Comparison of ENCODE assay signal across 12 cellular contexts in the genomic region with DNA sequence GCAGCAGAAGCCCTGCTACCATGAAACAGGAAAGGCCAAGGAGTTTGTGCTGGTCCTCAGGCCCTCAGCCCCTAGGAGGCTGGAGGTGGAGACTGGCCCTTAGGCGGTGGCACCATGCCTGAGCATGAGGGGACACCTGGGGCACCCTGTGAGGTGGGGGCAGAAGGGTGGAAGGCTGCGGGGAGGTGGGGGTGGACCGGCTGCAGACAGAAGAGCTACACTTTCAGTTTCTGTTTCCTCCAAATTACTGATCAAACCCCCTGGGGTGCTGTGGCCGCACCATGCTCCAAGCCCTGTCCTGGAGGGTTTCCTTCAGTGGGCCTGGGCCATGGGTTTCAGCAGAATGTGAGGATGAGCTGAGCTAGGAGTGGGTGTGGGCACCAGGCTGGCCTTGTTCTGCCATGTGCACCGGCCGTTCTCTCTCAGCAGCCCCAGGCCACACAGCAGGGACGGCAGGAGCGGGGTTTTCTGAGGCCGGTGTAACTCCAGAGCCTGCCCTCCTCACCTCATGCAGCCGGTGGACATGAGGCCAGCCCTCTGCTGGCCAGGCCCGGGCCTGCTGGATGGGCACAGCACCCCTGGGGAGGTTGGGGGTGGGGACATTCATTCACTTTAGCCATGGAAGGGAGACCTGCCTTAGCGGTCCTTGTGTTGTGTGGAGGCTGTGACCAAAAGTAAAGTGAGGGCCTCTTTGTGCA. TPM values are rescaled to one million over a fixed set of nuclear protein-coding genes. Genes with fewer than 3 reads are reported as not detected.
DNase-seq lines count a peak whose midpoint lies in the region; ATAC-seq and TF ChIP-seq lines count a peak whose summit lies in the region.
"Had no signal": no experiment of that assay in that cellular context is flagged by ENCODE, and none has a peak within 500 bp of the region (broad histone marks: within the 10 kb centered on the region; RNA-seq: fewer than 3 reads in every experiment).

No MANE protein-coding gene starts in this region.

- no peak for TF ChIP-seq POLR2A in gastroesophageal sphincter (IDR thresholded peaks at IDR 0.05)
- TF ChIP-seq POLR2A in esophagus muscularis mucosa (IDR thresholded peaks at IDR 0.05; ENCODE audit: low read depth) = no peak

- H3K27me3 ChIP-seq in BJ (ENCODE audit: control insufficient read depth, insufficient read depth, low read length) = no peaks in the 10 kb centered on the region
- no peaks in the 10 kb centered on the region for H3K27me3 ChIP-seq in gastroesophageal sphincter
- H3K27me3 ChIP-seq in esophagus muscularis mucosa = no peaks in the 10 kb centered on the region

- POLR2A ChIA-PET in BJ (lab: Charles Lee) = no interaction called here

- H3K9me3 ChIP-seq in gastroesophageal sphincter (no peaks in the 10 kb centered on the region), esophagus muscularis mucosa (no peaks in the 10 kb centered on the region)

- peak overlapping the region; percentile 63 for H3K4me3 Mint-ChIP-seq in central memory CD8-positive, alpha-beta T cell

- ATAC-seq in GM18867 (IDR thresholded peaks at IDR 0.05; ENCODE audit: unreplicated experiment) (peak; percentile 39), HG03521 (IDR thresholded peaks at IDR 0.05; ENCODE audit: unreplicated experiment) (peak; percentile 25), HG03571 (IDR thresholded peaks at IDR 0.05; ENCODE audit: unreplicated experiment) (no peak), gastroesophageal sphincter (no peak)
- ATAC-seq in central memory CD8-positive, alpha-beta T cell (replicated peaks; ENCODE audit: extremely low read depth, poor library complexity, severe bottlenecking) = no peak

- H3K4me1 ChIP-seq in gastroesophageal sphincter (peaks cover 0 to 7% (median 0%) of the 10 kb centered on the region in 3 donors), esophagus muscularis mucosa (peaks cover 0 to 8% (median 5%) of the 10 kb centered on the region in 4 donors)

- H3K36me3 ChIP-seq in BJ (ENCODE audit: control insufficient read depth, insufficient read depth, low read length) (no peaks in the 10 kb centered on the region), gastroesophageal sphincter (peaks cover 0 to 1% of the 10 kb centered on the region in 2 donors), esophagus muscularis mucosa (no peaks in the 10 kb centered on the region)

- CTCF ChIA-PET in BJ (lab: Yijun Ruan, JAX) = interaction anchor here (0.9 to 2.0 kb wide), 2 partner anchors 10 to 257 kb away, joined by 4 to 7 read pairs; no protein-coding TSS in a partner anchor

- intact Hi-C loops in esophagus muscularis mucosa (cut with DNase I) = loop anchor here (10.0 kb wide), 1 partner anchor 518 kb away; no protein-coding TSS in a partner anchor

- H3K27me3 Mint-ChIP-seq in central memory CD8-positive, alpha-beta T cell = no peaks in the 10 kb centered on the region

- peak overlapping the region; percentile 51 for H3K27ac Mint-ChIP-seq in central memory CD8-positive, alpha-beta T cell (ENCODE audit: low read depth)

- H3K4me3 ChIP-seq in BJ (ENCODE audit: low read depth, low read length) = no peak overlapping the region
- no peak overlapping the region for H3K4me3 ChIP-seq in gastroesophageal sphincter
- H3K4me3 ChIP-seq in esophagus muscularis mucosa = no peak overlapping the region
- H3K4me3 ChIP-seq: smooth muscle cell had no signal

- TF ChIP-seq EP300 in gastroesophageal sphincter (IDR thresholded peaks at IDR 0.05) = no peak
- no peak for TF ChIP-seq EP300 in esophagus muscularis mucosa (IDR thresholded peaks at IDR 0.05)

- H3K36me3 Mint-ChIP-seq in central memory CD8-positive, alpha-beta T cell (ENCODE audit: insufficient read depth) = no peaks in the 10 kb centered on the region

- H3K4me1 Mint-ChIP-seq in central memory CD8-positive, alpha-beta T cell = peaks cover 9% of the 10 kb centered on the region

- no peaks in the 10 kb centered on the region for H3K9me3 Mint-ChIP-seq in central memory CD8-positive, alpha-beta T cell

- TF ChIP-seq CTCF in BJ (IDR thresholded peaks at IDR 0.05; ENCODE audit: insufficient read depth, low read depth, low read length) = peak; percentile 33; the same call in 1 of the 2 replicates
- TF ChIP-seq CTCF in gastroesophageal sphincter (IDR thresholded peaks at IDR 0.05) = no peak
- TF ChIP-seq CTCF in esophagus muscularis mucosa (IDR thresholded peaks at IDR 0.05) = no peak

- WGBS in gastroesophageal sphincter (ENCODE audit: low coverage in 1 of 2), 2 donors = 67% methylated on average over 3 of the region's 12 CpGs; no CpG with 5 or more reads in 1 of the 2 donors
- WGBS in esophagus muscularis mucosa = 87% methylated on average over 11 of the region's 12 CpGs

- H3K27ac ChIP-seq in gastroesophageal sphincter (no peak overlapping the region), esophagus muscularis mucosa (replicated peaks in 1 of 4) (no peak overlapping the region)

- DNase-seq in BJ (ENCODE audit: low read depth) (no peak), H4 (ENCODE audit: low spot score) (no peak), esophagus muscularis mucosa (ENCODE audit: extremely low spot score) (no peak)
- DNase-seq in central memory CD8-positive, alpha-beta T cell (ENCODE audit: low spot score in 2 of 2) = no peak
- DNase-seq: mesenchymal stem cell had no signal

RNA-seq across cellular contexts. Expression of gene PLEKHB2, which starts 51.5 kb away (rescaled TPM):
- polyA plus RNA-seq in BJ (2011; rRNA removed) = 71.3 and 83.2 TPM in 2 replicates
- polyA minus RNA-seq in BJ (2011; rRNA and poly(A)+ RNA removed) = 64.7 and 87.8 TPM in 2 replicates
- 122 and 125 TPM in 2 replicates for total RNA-seq in H4 (2014; rRNA removed; shearing (Covaris generic))
- total RNA-seq in gastroesophageal sphincter (10 to 100 TPM; 38.1 to 58.7 (median 49.0) TPM), esophagus muscularis mucosa (10 to 100 TPM; 40.4 to 52.9 (median 44.7) TPM)

RNA-seq across cellular contexts. Expression of gene POTEE, which starts 52.7 kb away (rescaled TPM):
- polyA plus RNA-seq in BJ (2011; rRNA removed) = not detected in 2 replicates
- not detected in 2 replicates for polyA minus RNA-seq in BJ (2011; rRNA and poly(A)+ RNA removed)
- 0.31 and 1.6 TPM in 2 replicates for total RNA-seq in H4 (2014; rRNA removed; shearing (Covaris generic))
- total RNA-seq in gastroesophageal sphincter = not detected
- total RNA-seq in esophagus muscularis mucosa = not detected
- total RNA-seq: SK-MEL-5 had no signal
- polyA plus RNA-seq: esophagus had no signal

Comparison
In these comparisons a context has a peak if more than half of its experiments do, and no peak if none do; other contexts are left out.
1. ATAC-seq: peak in GM18867 (single experiment) and HG03521 (single experiment); none in central memory CD8-positive, alpha-beta T cell (single experiment), HG03571 (single experiment) and gastroesophageal sphincter (single experiment).